2 cellular contexts compared by ENCODE assay signal in the genomic region with DNA sequence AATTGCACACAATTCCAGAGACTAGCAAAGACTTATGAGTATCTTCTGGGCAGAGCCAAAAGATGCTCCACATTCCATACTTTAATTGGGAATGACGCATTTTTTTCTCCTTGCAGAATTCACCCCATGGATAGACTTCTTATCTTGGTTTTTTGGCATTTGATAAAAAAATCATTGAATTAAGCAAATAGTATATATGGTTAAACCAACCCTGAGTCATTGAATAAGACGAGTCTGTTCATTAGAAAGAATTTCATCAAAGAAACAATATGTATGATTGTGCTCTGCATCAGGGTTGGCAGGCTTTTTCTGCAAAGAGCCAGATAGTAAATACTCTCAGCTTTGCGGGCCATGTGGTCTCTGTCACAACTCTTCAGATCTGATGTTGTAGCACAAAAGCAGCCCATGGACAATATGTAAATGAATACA.
TF ChIP-seq lines count a peak whose summit lies in the region.

No MANE protein-coding gene starts in this region.

TF ChIP-seq in IMR-90, 13 proteins besides CTCF, POLR2A, EP300 and RAD21 (continued from another document):
- TF ChIP-seq MAFK (IDR thresholded peaks at IDR 0.05; ENCODE audit: low read depth, low read length) (no peak), RCOR1 (IDR thresholded peaks at IDR 0.05; ENCODE audit: insufficient replicate concordance, low read length) (no peak), RFX5 (IDR thresholded peaks at IDR 0.05; ENCODE audit: low read depth, low read length) (no peak)

TF ChIP-seq in SK-N-SH treated with all-trans-retinoic acid at 6 μM for 48 hours, 23 proteins besides CTCF, POLR2A, EP300 and RAD21 (continued from another document):
- TF ChIP-seq PPARA (CRISPR knock-in tag; IDR thresholded peaks at IDR 0.05; ENCODE audit: borderline replicate concordance) = no peak
- no peak for TF ChIP-seq ZNF70 (CRISPR knock-in tag; IDR thresholded peaks at IDR 0.05)
- peak; percentile 52 for TF ChIP-seq ZFP3 (CRISPR knock-in tag; IDR thresholded peaks at IDR 0.05)
- peak; percentile 82; the same call in 1 of the 2 replicates for TF ChIP-seq CREB5 (CRISPR knock-in tag; IDR thresholded peaks at IDR 0.05; ENCODE audit: low read depth)
- no peak for TF ChIP-seq BACH2 (CRISPR knock-in tag; IDR thresholded peaks at IDR 0.05; ENCODE audit: borderline replicate concordance)
- no peak for TF ChIP-seq ZFP30 (CRISPR knock-in tag; IDR thresholded peaks at IDR 0.05)
- peak; percentile 94 for TF ChIP-seq ISL1 (CRISPR knock-in tag; IDR thresholded peaks at IDR 0.05)
- TF ChIP-seq TOX (CRISPR knock-in tag; IDR thresholded peaks at IDR 0.05; ENCODE audit: borderline replicate concordance) = no peak
- TF ChIP-seq, protein P1, sequence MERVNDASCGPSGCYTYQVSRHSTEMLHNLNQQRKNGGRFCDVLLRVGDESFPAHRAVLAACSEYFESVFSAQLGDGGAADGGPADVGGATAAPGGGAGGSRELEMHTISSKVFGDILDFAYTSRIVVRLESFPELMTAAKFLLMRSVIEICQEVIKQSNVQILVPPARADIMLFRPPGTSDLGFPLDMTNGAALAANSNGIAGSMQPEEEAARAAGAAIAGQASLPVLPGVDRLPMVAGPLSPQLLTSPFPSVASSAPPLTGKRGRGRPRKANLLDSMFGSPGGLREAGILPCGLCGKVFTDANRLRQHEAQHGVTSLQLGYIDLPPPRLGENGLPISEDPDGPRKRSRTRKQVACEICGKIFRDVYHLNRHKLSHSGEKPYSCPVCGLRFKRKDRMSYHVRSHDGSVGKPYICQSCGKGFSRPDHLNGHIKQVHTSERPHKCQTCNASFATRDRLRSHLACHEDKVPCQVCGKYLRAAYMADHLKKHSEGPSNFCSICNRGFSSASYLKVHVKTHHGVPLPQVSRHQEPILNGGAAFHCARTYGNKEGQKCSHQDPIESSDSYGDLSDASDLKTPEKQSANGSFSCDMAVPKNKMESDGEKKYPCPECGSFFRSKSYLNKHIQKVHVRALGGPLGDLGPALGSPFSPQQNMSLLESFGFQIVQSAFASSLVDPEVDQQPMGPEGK (CRISPR knock-in tag; IDR thresholded peaks at IDR 0.05; ENCODE audit: borderline replicate concordance) = peak; percentile 23; the same call in 1 of the 2 replicates
- TF ChIP-seq RARB (CRISPR knock-in tag; IDR thresholded peaks at IDR 0.05) = no peak
- TF ChIP-seq SNAI2 (CRISPR knock-in tag; IDR thresholded peaks at IDR 0.05) = 0 out of 2 replicates have a peak, but pooled peaks have one; percentile 5
- TF ChIP-seq ARNTL (CRISPR knock-in tag; IDR thresholded peaks at IDR 0.05; ENCODE audit: borderline replicate concordance, low read depth) = no peak
- 0 out of 2 replicates have a peak, but pooled peaks have one; percentile 47 for TF ChIP-seq GLIS3 (CRISPR knock-in tag; IDR thresholded peaks at IDR 0.05)
- TF ChIP-seq TCF4 (CRISPR knock-in tag; IDR thresholded peaks at IDR 0.05; ENCODE audit: borderline replicate concordance) = peak; percentile 65; the same call in 1 of the 2 replicates
- no peak for TF ChIP-seq ESRRG (CRISPR knock-in tag; IDR thresholded peaks at IDR 0.05)
- TF ChIP-seq ZNF565 (CRISPR knock-in tag; conservative IDR thresholded peaks at IDR 0.05; ENCODE audit: low read depth) = no peak
